ENCODE assay signal across 8 cellular contexts in the genomic region with DNA sequence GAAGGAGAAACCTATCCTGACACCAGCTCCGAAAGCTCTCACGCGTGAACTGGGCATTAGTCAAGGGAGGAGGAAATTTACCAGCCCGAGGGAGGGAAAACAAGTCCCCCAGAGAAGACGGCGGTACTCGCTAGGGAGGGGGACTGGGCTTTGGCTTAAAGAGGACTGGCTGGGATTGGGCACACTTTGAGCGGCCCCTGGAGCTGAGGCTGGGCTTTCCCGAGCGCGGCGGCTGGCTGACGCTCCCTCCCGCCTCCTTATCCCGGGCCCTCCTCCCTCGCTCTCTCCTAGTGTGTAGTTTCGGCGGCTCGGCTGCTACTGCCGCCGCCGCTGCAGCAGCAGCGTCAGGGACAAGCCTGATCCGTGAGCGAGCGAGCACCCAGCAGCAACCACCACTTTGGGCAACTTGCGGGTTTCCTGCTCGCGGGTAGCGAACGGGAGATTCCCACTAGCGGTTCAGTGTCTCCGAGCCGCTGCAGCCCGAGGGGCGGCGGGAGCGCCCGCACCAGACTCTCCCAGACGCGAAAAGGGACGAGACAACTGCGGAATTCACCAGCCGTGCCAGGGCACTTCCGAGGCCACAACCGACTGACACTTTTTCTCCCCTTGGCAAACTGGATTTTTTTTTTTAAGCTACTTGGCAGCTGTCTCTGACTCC. TPM values are rescaled to one million over a fixed set of nuclear protein-coding genes. Genes with fewer than 3 reads are reported as not detected.
A peak's percentile ranks its signal among the peaks of the same experiment; 100 is the strongest.
DNase-seq lines count a peak whose midpoint lies in the region; ATAC-seq, FAIRE-seq and TF ChIP-seq lines count a peak whose summit lies in the region.

No MANE protein-coding gene starts in this region.

- intact Hi-C loops in GM12878 (cut with micrococcal nuclease; ENCODE audit: unreplicated experiment), result loop anchor here (10.0 kb wide), 2 partner anchors 285 to 335 kb away; no protein-coding TSS in a partner anchor

- no peak overlapping the region for H2AFZ ChIP-seq in GM12878 (ENCODE audit: control insufficient read depth, low read depth, low read length)

- DNase-seq in SIG-M5 treated with dmso at 0.1 percent for 504 hours (lab: John Stamatoyannopoulos, UW; ENCODE audit: unreplicated experiment) (peak; percentile 34), SIG-M5 (lab: John Stamatoyannopoulos, UW) (no peak), NCI-H1694 (lab: John Stamatoyannopoulos, UW) (peak; percentile 25), GM12878 (ENCODE audit: low read depth, low spot score) (no peak), skeletal muscle cell (ENCODE audit: low read depth) (no peak)

- no peak for FAIRE-seq in GM12878 (lab: Jason Lieb, UNC)

- CTCF ChIA-PET in GM12878 (lab: Yijun Ruan, JAX), result interaction anchor here (0.6 to 0.7 kb wide), 2 partner anchors 636 to 725 kb away, joined by 3 read pairs; no protein-coding TSS in a partner anchor

- in situ Hi-C loops in GM12878 (cut with MboI), result loop anchor here (25.0 kb wide), 1 partner anchor 943 kb away; no protein-coding TSS in a partner anchor

- no peaks in the 10 kb centered on the region for H4K20me1 ChIP-seq in GM12878 (ENCODE audit: control insufficient read depth, insufficient read depth)

- no peaks in the 10 kb centered on the region for H3K79me2 ChIP-seq in GM12878 (ENCODE audit: control insufficient read depth, insufficient read depth, low read length)

- BruUV-seq in GM12878 (replicated peaks; lab: Mats Ljungman, UMichigan), result no TSS peak

- peaks cover 2% of the 10 kb centered on the region; the same call in 1 of the 3 replicates for H3K9me3 ChIP-seq in GM12878 (replicated peaks; ENCODE audit: control insufficient read depth, insufficient read depth, low read length)
- no peaks in the 10 kb centered on the region for H3K9me3 ChIP-seq in iPS-15b (ENCODE audit: control insufficient read depth, insufficient read depth, low read length)

- 17% methylated on average over 40 of the region's 46 CpGs for WGBS in GM12878 (ENCODE audit: insufficient coverage, insufficient replicate concordance, low lambda C conversion rate, missing lambda C conversion rate)

- no peak overlapping the region for H3K4me3 ChIP-seq in GM12878
- peak overlapping the region; percentile 92 for H3K4me3 ChIP-seq in iPS-15b (ENCODE audit: low read depth, low read length)
- H3K4me3 ChIP-seq in skeletal muscle cell (ENCODE audit: low read depth, low read length), result peak overlapping the region; percentile 72

- no peak for TF ChIP-seq EP300 in GM12878 (IDR thresholded peaks at IDR 0.05; ENCODE audit: borderline replicate concordance in 1 of 2, control insufficient read depth in 1 of 2, low read depth in 2 of 2, low read length in 2 of 2)

- H3K36me3 ChIP-seq in GM12878 (ENCODE audit: control insufficient read depth in 2 of 2, insufficient read depth in 2 of 2, low read length in 1 of 2), result no peaks in the 10 kb centered on the region
- H3K36me3 ChIP-seq in iPS-15b (ENCODE audit: control insufficient read depth, insufficient read depth, low read length), result no peaks in the 10 kb centered on the region

- no peak overlapping the region for H3K27ac ChIP-seq in GM12878 (ENCODE audit: control insufficient read depth, insufficient read depth)

- SMC1A ChIA-PET in GM12878 (lab: Charles Lee; ENCODE audit: uncharacterized antibody, unreplicated experiment), result no interaction called here

- H3K9ac ChIP-seq in GM12878 (ENCODE audit: control insufficient read depth, insufficient read depth, low read length), result no peak overlapping the region
- H3K9ac ChIP-seq in iPS-15b (ENCODE audit: low read depth, low read length), result peak overlapping the region; percentile 65

- peak overlapping the region; percentile 50; the same call in 1 of the 2 replicates for H3K4me2 ChIP-seq in GM12878 (ENCODE audit: control insufficient read depth, insufficient read depth)

- POLR2A ChIA-PET in GM12878 (lab: Charles Lee), result no interaction called here

- H3K27me3 ChIP-seq in GM12878 (replicated peaks in 1 of 2; ENCODE audit: control insufficient read depth in 2 of 2, insufficient read depth in 2 of 2, low read length in 1 of 2) (peaks cover 15 to 17% of the 10 kb centered on the region in 2 experiments), iPS-15b (ENCODE audit: control insufficient read depth, insufficient read depth, low read length) (peaks cover 39% of the 10 kb centered on the region)

- no peak for TF ChIP-seq RAD21 in GM12878 (IDR thresholded peaks at IDR 0.05; ENCODE audit: insufficient read depth, low read depth, low read length)

- ATAC-seq in GM12878 (peak; percentile 25), HG02763 (IDR thresholded peaks at IDR 0.05; ENCODE audit: unreplicated experiment) (no peak), GM21717 (IDR thresholded peaks at IDR 0.05; ENCODE audit: unreplicated experiment) (no peak)

- H3K4me1 ChIP-seq in GM12878 (ENCODE audit: control insufficient read depth, insufficient read depth, low read length) (no peaks in the 10 kb centered on the region), iPS-15b (ENCODE audit: control insufficient read depth, insufficient read depth, low read length) (peaks cover 5% of the 10 kb centered on the region)

- RAD21 ChIA-PET in GM12878 (lab: Charles Lee; ENCODE audit: unreplicated experiment), result interaction anchor here (0.6 kb wide), 1 partner anchor 78 kb away, joined by 4 read pairs; no protein-coding TSS in a partner anchor

- TF ChIP-seq POLR2A in GM12878 (IDR thresholded peaks at IDR 0.05; ENCODE audit: low read depth, low read length), result no peak

- no peak for TF ChIP-seq CTCF in GM12878 (IDR thresholded peaks at IDR 0.05 in 2 of 3, conservative IDR thresholded peaks at IDR 0.05 in 1 of 3; ENCODE audit: control insufficient read depth in 2 of 3, extremely low read depth in 1 of 3, insufficient read depth in 1 of 3, low read depth in 3 of 3, low read length in 3 of 3)

TF ChIP-seq in GM12878, 131 proteins besides CTCF, POLR2A, EP300 and RAD21:
- TF ChIP-seq SUPT20H (IDR thresholded peaks at IDR 0.05; ENCODE audit: borderline replicate concordance, control insufficient read depth, low read depth, low read length) (no peak), HDAC6 (IDR thresholded peaks at IDR 0.05; ENCODE audit: unreplicated experiment) (no peak), RUNX3 (IDR thresholded peaks at IDR 0.05; ENCODE audit: low read length) (no peak), BCL11A (IDR thresholded peaks at IDR 0.05; ENCODE audit: low read depth, low read length) (no peak), MYC (IDR thresholded peaks at IDR 0.05; ENCODE audit: insufficient read depth, insufficient read length, insufficient replicate concordance, low read length, severe bottlenecking) (no peak), YBX1 (IDR thresholded peaks at IDR 0.05) (no peak), PAX5 (IDR thresholded peaks at IDR 0.05; ENCODE audit: borderline replicate concordance, low read depth, low read length) (no peak), RCOR1 (conservative IDR thresholded peaks at IDR 0.05; ENCODE audit: low read depth, low read length) (no peak), NFYA (IDR thresholded peaks at IDR 0.05; ENCODE audit: borderline replicate concordance, low read depth, low read length) (no peak), ETV6 (conservative IDR thresholded peaks at IDR 0.05 in 1 of 2, IDR thresholded peaks at IDR 0.05 in 1 of 2; ENCODE audit: borderline replicate concordance in 1 of 2, low read depth in 1 of 2) (no peak), KAT2A (conservative IDR thresholded peaks at IDR 0.05; ENCODE audit: control insufficient read depth, low read depth, low read length) (no peak), ASH2L (IDR thresholded peaks at IDR 0.05; ENCODE audit: borderline replicate concordance, low read depth) (no peak), CBFB (IDR thresholded peaks at IDR 0.05; ENCODE audit: low read depth) (no peak)
- TF ChIP-seq, protein P1, sequence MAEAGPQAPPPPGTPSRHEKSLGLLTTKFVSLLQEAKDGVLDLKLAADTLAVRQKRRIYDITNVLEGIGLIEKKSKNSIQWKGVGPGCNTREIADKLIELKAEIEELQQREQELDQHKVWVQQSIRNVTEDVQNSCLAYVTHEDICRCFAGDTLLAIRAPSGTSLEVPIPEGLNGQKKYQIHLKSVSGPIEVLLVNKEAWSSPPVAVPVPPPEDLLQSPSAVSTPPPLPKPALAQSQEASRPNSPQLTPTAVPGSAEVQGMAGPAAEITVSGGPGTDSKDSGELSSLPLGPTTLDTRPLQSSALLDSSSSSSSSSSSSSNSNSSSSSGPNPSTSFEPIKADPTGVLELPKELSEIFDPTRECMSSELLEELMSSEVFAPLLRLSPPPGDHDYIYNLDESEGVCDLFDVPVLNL (IDR thresholded peaks at IDR 0.05; ENCODE audit: low read depth, low read length), result no peak
- TF ChIP-seq, protein P2, sequence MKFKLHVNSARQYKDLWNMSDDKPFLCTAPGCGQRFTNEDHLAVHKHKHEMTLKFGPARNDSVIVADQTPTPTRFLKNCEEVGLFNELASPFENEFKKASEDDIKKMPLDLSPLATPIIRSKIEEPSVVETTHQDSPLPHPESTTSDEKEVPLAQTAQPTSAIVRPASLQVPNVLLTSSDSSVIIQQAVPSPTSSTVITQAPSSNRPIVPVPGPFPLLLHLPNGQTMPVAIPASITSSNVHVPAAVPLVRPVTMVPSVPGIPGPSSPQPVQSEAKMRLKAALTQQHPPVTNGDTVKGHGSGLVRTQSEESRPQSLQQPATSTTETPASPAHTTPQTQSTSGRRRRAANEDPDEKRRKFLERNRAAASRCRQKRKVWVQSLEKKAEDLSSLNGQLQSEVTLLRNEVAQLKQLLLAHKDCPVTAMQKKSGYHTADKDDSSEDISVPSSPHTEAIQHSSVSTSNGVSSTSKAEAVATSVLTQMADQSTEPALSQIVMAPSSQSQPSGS (IDR thresholded peaks at IDR 0.05; ENCODE audit: low read length), result no peak

RNA-seq across cellular contexts. Expression of a gene that starts 0.7 kb away (rescaled TPM):
- total RNA-seq in GM12878 (2013; cell fraction: nucleolus; rRNA removed), result not detected in 2 replicates
- total RNA-seq in GM12878 (2014; rRNA removed) (0.06 TPM in 1 of 2 replicates, not detected in the other), GM12878 (2014; rRNA removed; fragmentation: Illumina TruSeq; extraction: Trizol) (not detected in 2 replicates), GM12878 (2021) (0.21 TPM in 1 of 2 replicates, not detected in the other)
- not detected for polyA plus RNA-seq in GM12878 (2011; ENCODE audit: low read depth)
- polyA plus RNA-seq in GM12878 (2011; rRNA removed) (0.04 TPM in 1 of 2 replicates, not detected in the other), GM12878 (2014; fragmentation: Illumina TruSeq; extraction: Trizol) (0.03 and 0.06 TPM in 2 replicates), GM12878 (2014; fragmentation: Nextera tagmentation; extraction: Ambion mirVana) (under 1 TPM in 1 of 2 experiments, not detected in 1; 0.02 TPM), GM12878 (2014; rRNA removed) (not detected in 2 replicates), GM12878 (2016; fragmentation: Nextera tagmentation; extraction: Ambion mirVana) (not detected)
- polyA plus RNA-seq in GM12878 (2011; cell fraction: cytosol; rRNA removed), result 0.03 TPM in 2 replicates
- 0.04 and 0.06 TPM in 2 replicates for polyA plus RNA-seq in GM12878 (2011; cell fraction: nucleus; rRNA removed)
- not detected in 2 replicates for polyA plus RNA-seq in GM12878 (2012)
- polyA minus RNA-seq in GM12878 (2011; rRNA and poly(A)+ RNA removed), result 0.07 and 0.36 TPM in 2 replicates
- 0.40 TPM in 1 of 2 replicates, not detected in the other for polyA minus RNA-seq in GM12878 (2011; cell fraction: cytosol; rRNA and poly(A)+ RNA removed)
- 0.10 and 0.12 TPM in 2 replicates for polyA minus RNA-seq in GM12878 (2011; cell fraction: nucleus; rRNA and poly(A)+ RNA removed)

Comparison
In these comparisons a context has a peak if more than half of its experiments do, and no peak if none do; other contexts are left out.
1. DNase-seq: peak in SIG-M5 treated with dmso at 0.1 percent for 504 hours (single experiment) and NCI-H1694 (single experiment); none in SIG-M5 (single experiment), GM12878 (single experiment) and skeletal muscle cell (single experiment).